In the genomic region with DNA sequence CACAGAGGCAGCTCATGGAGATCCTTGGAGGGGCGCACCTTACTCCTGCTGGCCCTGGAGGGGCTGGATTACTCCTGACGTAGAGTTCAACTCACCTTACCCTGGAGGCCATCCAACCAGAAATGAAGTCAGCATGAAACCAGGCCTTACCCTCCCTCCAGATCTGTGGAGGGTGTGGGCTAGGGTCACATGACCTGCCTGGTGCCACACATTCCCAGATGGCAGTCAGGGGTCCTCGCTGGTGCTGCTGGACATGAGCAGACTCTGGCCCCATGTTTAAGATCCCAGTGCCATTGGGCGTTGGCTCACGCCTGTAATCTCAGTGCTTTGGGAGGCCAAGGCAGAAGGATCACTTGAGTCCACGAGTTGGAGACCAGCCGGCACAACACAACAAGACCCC, we compare ENCODE assay signal across 20 cellular contexts.
"Had no signal": no experiment of that assay in that cellular context is flagged by ENCODE, and none has a peak within 500 bp of the region (broad histone marks: within the 10 kb centered on the region; RNA-seq: fewer than 3 reads in every experiment).

No MANE protein-coding gene starts in this region.

- H3K9me3 ChIP-seq: colonic mucosa, mucosa of descending colon, ovary, upper lobe of right lung had no signal

- H3K4me1 ChIP-seq: colonic mucosa had no signal

- DNase-seq: activated CD4-positive, alpha-beta T cell treated with anti-CD3 and anti-CD28 coated beads, Interleukin-2, amount 10 ng/mL, durations not matched to agents 7 days and 5 days; activated CD8-positive, alpha-beta T cell treated with anti-CD3 and anti-CD28 coated beads, Interleukin-2, amount 10 ng/mL, durations not matched to agents 7 days and 5 days; activated effector memory CD4-positive, alpha-beta T cell treated with Interleukin-2 at 50 U/mL for 16 hours; activated naive CD4-positive, alpha-beta T cell treated with anti-CD3 and anti-CD28 coated beads, Interleukin-2, amount 10 ng/mL, durations not matched to agents 7 days and 5 days; activated T-cell treated with anti-CD3 and anti-CD28 coated beads, Interleukin-2, amount 50 U/mL, for 24 hours; aorta; brain microvascular endothelial cell; colonic mucosa; left ventricle myocardium superior; mucosa of descending colon; naive B cell; ovary; stimulated activated CD4-positive, alpha-beta T cell treated with anti-CD3 and anti-CD28 coated beads, Interleukin-4, amount 100 ng/mL, for 24 hours; T-helper 9 cell; upper lobe of right lung had no signal

- H3K27me3 ChIP-seq: brain microvascular endothelial cell, colonic mucosa, ovary, upper lobe of right lung had no signal

- ATAC-seq: activated CD4-positive, CD25-positive, alpha-beta regulatory T cell treated with anti-CD3 and anti-CD28 coated beads, Interleukin-2, amount 50 U/mL, for 24 hours; activated CD8-positive, alpha-beta T cell treated with anti-CD3 and anti-CD28 coated beads, Interleukin-2, amount 10 ng/mL, durations not matched to agents 7 days and 5 days; mucosa of descending colon; sciatic nerve; stimulated activated memory B cell treated with anti-CD40 and anti-IgM and Interleukin-4, amounts not matched to agents 10 μg/mL and 1 μg/mL and 100 μg/mL, for 72 hours; upper lobe of right lung had no signal

- H3K27me3 Mint-ChIP-seq: activated CD4-positive, alpha-beta T cell treated with anti-CD3 and anti-CD28 coated beads, Interleukin-2, amount 10 ng/mL, durations not matched to agents 7 days and 5 days; activated T-cell treated with anti-CD3 and anti-CD28 coated beads, Interleukin-2, amount 50 U/mL, for 24 hours; central memory CD8-positive, alpha-beta T cell; naive B cell; stimulated activated memory B cell treated with anti-CD40 and anti-IgM and Interleukin-4, amounts not matched to agents 10 μg/mL and 1 μg/mL and 100 μg/mL, for 72 hours had no signal

- H3K36me3 Mint-ChIP-seq: naive B cell; stimulated activated memory B cell treated with anti-CD40 and anti-IgM and Interleukin-4, amounts not matched to agents 10 μg/mL and 1 μg/mL and 100 μg/mL, for 72 hours had no signal

- H3K27ac ChIP-seq: brain microvascular endothelial cell, colonic mucosa, ovary, upper lobe of right lung had no signal

- H3K36me3 ChIP-seq: brain microvascular endothelial cell, colonic mucosa, ovary, upper lobe of right lung had no signal

- H3K4me3 ChIP-seq: colonic mucosa, mucosa of descending colon, ovary, smooth muscle cell, upper lobe of right lung had no signal

- H3K9me3 Mint-ChIP-seq: activated CD4-positive, alpha-beta T cell treated with anti-CD3 and anti-CD28 coated beads, Interleukin-2, amount 10 ng/mL, durations not matched to agents 7 days and 5 days; activated naive CD4-positive, alpha-beta T cell treated with anti-CD3 and anti-CD28 coated beads, Interleukin-2, amount 10 ng/mL, durations not matched to agents 7 days and 5 days; activated T-cell treated with anti-CD3 and anti-CD28 coated beads, Interleukin-2, amount 50 U/mL, for 24 hours; central memory CD8-positive, alpha-beta T cell; naive B cell; stimulated activated memory B cell treated with anti-CD40 and anti-IgM and Interleukin-4, amounts not matched to agents 10 μg/mL and 1 μg/mL and 100 μg/mL, for 72 hours had no signal

- H3K4me2 ChIP-seq: smooth muscle cell had no signal

- H3K4me3 Mint-ChIP-seq: activated CD4-positive, alpha-beta T cell treated with anti-CD3 and anti-CD28 coated beads, Interleukin-2, amount 10 ng/mL, durations not matched to agents 7 days and 5 days; activated naive CD4-positive, alpha-beta T cell treated with anti-CD3 and anti-CD28 coated beads, Interleukin-2, amount 10 ng/mL, durations not matched to agents 7 days and 5 days; activated T-cell treated with anti-CD3 and anti-CD28 coated beads, Interleukin-2, amount 50 U/mL, for 24 hours; central memory CD8-positive, alpha-beta T cell; naive B cell; stimulated activated memory B cell treated with anti-CD40 and anti-IgM and Interleukin-4, amounts not matched to agents 10 μg/mL and 1 μg/mL and 100 μg/mL, for 72 hours had no signal
